ENCODE assay signal across 10 cellular contexts in the genomic region with DNA sequence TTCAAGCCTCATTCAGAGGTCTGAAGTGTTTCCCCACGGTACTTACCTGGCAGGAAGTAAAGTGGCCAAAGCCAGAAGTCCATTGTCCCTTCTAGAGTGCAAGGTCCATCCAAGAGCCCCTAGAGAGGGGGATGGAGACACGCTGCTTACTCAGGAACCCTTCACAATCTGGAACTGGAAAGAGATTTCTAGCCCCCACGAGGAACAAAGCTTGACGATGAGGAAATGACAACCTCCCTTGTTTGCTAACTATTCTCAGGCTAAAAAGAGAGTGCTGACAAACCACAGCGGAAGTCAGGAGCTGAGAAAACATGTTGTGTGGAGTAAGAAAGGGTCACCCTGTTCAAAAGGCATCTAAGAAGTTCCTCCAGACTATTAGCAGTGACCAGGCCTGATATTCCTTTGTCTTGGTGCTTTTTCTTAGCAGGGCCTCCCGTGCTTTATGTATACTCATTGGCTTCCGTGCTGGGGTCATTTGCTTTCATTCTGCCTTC. TPM values are rescaled to one million over a fixed set of nuclear protein-coding genes. Genes with fewer than 3 reads are reported as not detected.
A peak's percentile ranks its signal among the peaks of the same experiment; 100 is the strongest.
DNase-seq lines count a peak whose midpoint lies in the region; ATAC-seq and TF ChIP-seq lines count a peak whose summit lies in the region.
"Had no signal": no experiment of that assay in that cellular context is flagged by ENCODE, and none has a peak within 500 bp of the region (broad histone marks: within the 10 kb centered on the region; RNA-seq: fewer than 3 reads in every experiment).

FCMR (minus strand) TSS at position 170 of the 494 bp plus-strand sequence; CDS start at position 83, 87 bp downstream.

- peak; percentile 17 to 18 for ATAC-seq in activated T-cell treated with anti-CD3 and anti-CD28 coated beads, Interleukin-2, amount 50 U/mL, for 4 hours
- ATAC-seq in natural killer cell treated with Interleukin-12 subunit alpha and Interleukin-12 subunit beta and Interleukin-15 and Interleukin-18, amount 100 ng/mL, for 72 hours: peak; percentile 38 to 43

- intact Hi-C loops in uterus (cut with DNase I; ENCODE audit: low total_unique reads): no loop called here

- H3K4me3 ChIP-seq in GM12864 (ENCODE audit: low read depth, low read length) (peak within 1 kb of the TSS; percentile 71), uterus (no peak within 1 kb of the TSS)
- H3K4me3 ChIP-seq in Jurkat, Clone E6-1 (ENCODE audit: low read length): peak within 1 kb of the TSS; percentile 48
- H3K4me3 ChIP-seq: tibial artery had no signal

- DNase-seq in GM12864 (ENCODE audit: low read depth) (peak; percentile 81), cortex of kidney (lab: John Stamatoyannopoulos, UW) (no peak), retina (no peak), type B pancreatic cell (ENCODE audit: extremely low spot score, unreplicated experiment) (no peak), uterus (no peak)
- peak; percentile 87 for DNase-seq in Jurkat, Clone E6-1 (ENCODE audit: low read depth, low spot score)
- DNase-seq in activated T-cell treated with anti-CD3 and anti-CD28 coated beads, Interleukin-2, amount 50 U/mL, for 4 hours: peak; percentile 24
- peak; percentile 74 for DNase-seq in natural killer cell treated with Interleukin-12 subunit alpha and Interleukin-12 subunit beta and Interleukin-15 and Interleukin-18, amount 100 ng/mL, for 72 hours (ENCODE audit: low spot score)

- no peak for TF ChIP-seq CTCF in GM12864 (IDR thresholded peaks at IDR 0.05; ENCODE audit: low read depth, low read length, missing control alignments)
- no peak for TF ChIP-seq CTCF in type B pancreatic cell (conservative IDR thresholded peaks at IDR 0.05)
- TF ChIP-seq CTCF in uterus (IDR thresholded peaks at IDR 0.05): no peak

- no peak for TF ChIP-seq POLR2A in uterus (IDR thresholded peaks at IDR 0.05)

- H3K27me3 ChIP-seq in uterus: no peaks in the 10 kb centered on the region

- no peaks in the 10 kb centered on the region for H3K27me3 Mint-ChIP-seq in activated T-cell treated with anti-CD3 and anti-CD28 coated beads, Interleukin-2, amount 50 U/mL, for 4 hours (ENCODE audit: low read depth)
- H3K27me3 Mint-ChIP-seq in natural killer cell treated with Interleukin-12 subunit alpha and Interleukin-12 subunit beta and Interleukin-15 and Interleukin-18, amount 100 ng/mL, for 72 hours: no peaks in the 10 kb centered on the region
- peaks cover 9% of the 10 kb centered on the region for H3K27me3 Mint-ChIP-seq in type B pancreatic cell
- H3K27me3 Mint-ChIP-seq: activated naive CD8-positive, alpha-beta T cell had no signal

- H3K9me3 Mint-ChIP-seq in activated T-cell treated with anti-CD3 and anti-CD28 coated beads, Interleukin-2, amount 50 U/mL, for 4 hours: no peaks in the 10 kb centered on the region
- H3K9me3 Mint-ChIP-seq in natural killer cell treated with Interleukin-12 subunit alpha and Interleukin-12 subunit beta and Interleukin-15 and Interleukin-18, amount 100 ng/mL, for 72 hours: no peaks in the 10 kb centered on the region
- no peaks in the 10 kb centered on the region for H3K9me3 Mint-ChIP-seq in type B pancreatic cell

- H3K4me1 ChIP-seq in uterus: no peaks in the 10 kb centered on the region
- H3K4me1 ChIP-seq: tibial artery had no signal

- H3K27ac ChIP-seq in uterus: no peak within 1 kb of the TSS
- H3K27ac ChIP-seq: tibial artery had no signal

- no peak within 1 kb of the TSS for H3K4me3 Mint-ChIP-seq in activated T-cell treated with anti-CD3 and anti-CD28 coated beads, Interleukin-2, amount 50 U/mL, for 4 hours
- H3K4me3 Mint-ChIP-seq in natural killer cell treated with Interleukin-12 subunit alpha and Interleukin-12 subunit beta and Interleukin-15 and Interleukin-18, amount 100 ng/mL, for 72 hours: no peak within 1 kb of the TSS
- no peak within 1 kb of the TSS for H3K4me3 Mint-ChIP-seq in type B pancreatic cell
- H3K4me3 Mint-ChIP-seq: activated naive CD8-positive, alpha-beta T cell had no signal

- H3K36me3 ChIP-seq in uterus: no peaks in the 10 kb centered on the region
- H3K36me3 ChIP-seq: tibial artery had no signal

- H3K27ac Mint-ChIP-seq in natural killer cell treated with Interleukin-12 subunit alpha and Interleukin-12 subunit beta and Interleukin-15 and Interleukin-18, amount 100 ng/mL, for 72 hours: no peak within 1 kb of the TSS
- H3K27ac Mint-ChIP-seq in type B pancreatic cell: no peak within 1 kb of the TSS
- H3K27ac Mint-ChIP-seq: activated naive CD8-positive, alpha-beta T cell had no signal

- peaks cover 44% of the 10 kb centered on the region for H3K4me1 Mint-ChIP-seq in activated T-cell treated with anti-CD3 and anti-CD28 coated beads, Interleukin-2, amount 50 U/mL, for 4 hours (ENCODE audit: low read depth)
- H3K4me1 Mint-ChIP-seq in natural killer cell treated with Interleukin-12 subunit alpha and Interleukin-12 subunit beta and Interleukin-15 and Interleukin-18, amount 100 ng/mL, for 72 hours (ENCODE audit: low read depth in 2 of 2): peaks cover 37 to 46% of the 10 kb centered on the region in 2 donors
- H3K4me1 Mint-ChIP-seq in type B pancreatic cell (ENCODE audit: unreplicated experiment): no peaks in the 10 kb centered on the region

- peaks cover 12% of the 10 kb centered on the region for H3K36me3 Mint-ChIP-seq in activated T-cell treated with anti-CD3 and anti-CD28 coated beads, Interleukin-2, amount 50 U/mL, for 4 hours (ENCODE audit: insufficient read depth)
- no peaks in the 10 kb centered on the region for H3K36me3 Mint-ChIP-seq in natural killer cell treated with Interleukin-12 subunit alpha and Interleukin-12 subunit beta and Interleukin-15 and Interleukin-18, amount 100 ng/mL, for 72 hours
- H3K36me3 Mint-ChIP-seq in type B pancreatic cell: no peaks in the 10 kb centered on the region

- H3K9me3 ChIP-seq in uterus: no peaks in the 10 kb centered on the region
- H3K9me3 ChIP-seq: tibial artery had no signal

RNA-seq across cellular contexts. Expression of gene FCMR, which starts in this region (rescaled TPM):
- polyA plus RNA-seq in Jurkat, Clone E6-1 (2012; ENCODE audit: insufficient read depth, insufficient read length): 18.5 TPM
- 10 to 100 TPM; 24.7 to 41.7 (median 24.8) TPM for total RNA-seq in activated T-cell treated with anti-CD3 and anti-CD28 coated beads, Interleukin-2, amount 50 U/mL, for 4 hours
- total RNA-seq in natural killer cell treated with Interleukin-12 subunit alpha and Interleukin-12 subunit beta and Interleukin-15 and Interleukin-18, amount 100 ng/mL, for 72 hours: 1 to 10 TPM; 4.1 to 6.8 TPM
- total RNA-seq in type B pancreatic cell (ENCODE audit: low replicate concordance): 0.58 and 0.81 TPM in 2 replicates
- 1 to 10 TPM in 2 of 4 donors, under 1 TPM in 1, not detected in 1; 0.59 to 1.7 (median 1.7) TPM for total RNA-seq in uterus

Comparison
In these comparisons a context has a peak if more than half of its experiments do, and no peak if none do; other contexts are left out.
1. DNase-seq: peak in GM12864 (single experiment), Jurkat, Clone E6-1 (single experiment), activated T-cell treated with anti-CD3 and anti-CD28 coated beads, Interleukin-2, amount 50 U/mL, for 4 hours (single experiment) and natural killer cell treated with Interleukin-12 subunit alpha and Interleukin-12 subunit beta and Interleukin-15 and Interleukin-18, amount 100 ng/mL, for 72 hours (single experiment); none in cortex of kidney (single experiment), retina (single experiment), type B pancreatic cell (single experiment) and uterus (0 of 2).
2. H3K4me3 ChIP-seq: peak in GM12864 (single experiment) and Jurkat, Clone E6-1 (single experiment); none in uterus (0 of 2).